12 cellular contexts compared by ENCODE assay signal in the genomic region with DNA sequence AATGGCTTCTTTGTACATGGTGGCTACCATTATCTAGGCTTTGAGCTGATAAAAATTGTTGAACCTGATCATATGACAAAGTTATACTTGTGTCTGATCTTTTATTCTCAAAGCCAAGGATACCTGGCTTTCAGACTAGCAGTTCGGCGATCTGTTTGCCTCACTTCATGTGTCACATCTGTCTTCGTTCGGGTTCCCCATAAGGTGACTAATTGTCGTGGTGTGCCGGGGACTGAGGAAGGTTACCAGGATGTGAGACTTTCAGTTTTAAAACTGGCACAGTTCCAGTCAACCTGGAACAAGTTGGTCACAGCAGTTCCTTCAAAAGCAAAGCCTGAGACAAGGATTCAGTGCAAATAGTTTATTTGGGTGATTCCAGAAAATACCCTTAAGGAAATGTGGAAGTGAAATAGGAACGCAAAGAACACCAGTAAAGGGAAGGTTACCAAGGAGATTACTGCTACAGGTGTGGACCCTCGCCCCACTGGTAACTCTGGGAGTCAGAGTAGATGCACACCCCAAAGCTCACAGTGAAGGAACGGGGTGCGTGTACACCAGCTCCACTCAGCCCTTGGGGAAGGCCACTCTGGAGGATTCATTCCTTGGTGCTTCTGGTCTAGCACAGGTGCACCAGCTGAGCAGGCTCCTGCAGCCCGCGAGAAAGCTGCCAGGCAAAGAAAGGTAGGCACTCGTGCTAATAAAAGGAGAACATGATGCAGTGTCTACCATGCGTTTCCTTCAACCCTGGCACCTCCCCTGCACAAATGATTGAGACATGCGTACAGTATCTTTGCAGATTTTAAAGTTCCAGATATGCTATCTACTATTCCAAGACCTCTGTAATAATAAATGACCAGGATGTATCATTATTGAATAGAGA.
DNase-seq lines count a peak whose midpoint lies in the region; ATAC-seq and TF ChIP-seq lines count a peak whose summit lies in the region.
"Had no signal": no experiment of that assay in that cellular context is flagged by ENCODE, and none has a peak within 500 bp of the region (broad histone marks: within the 10 kb centered on the region; RNA-seq: fewer than 3 reads in every experiment).

No MANE protein-coding gene starts in this region.

- no peak overlapping the region for H3K27ac Mint-ChIP-seq in CD8-positive, alpha-beta memory T cell
- H3K27ac Mint-ChIP-seq: HFFc6; T-helper 1 cell treated with Interleukin-12 subunit alpha and Interleukin-12 subunit beta and Interleukin-4 antibody, amounts not matched to agents 30 μg/mL and 1 μg/mL, for 36 hours had no signal

- CTCF ChIA-PET in CD8-positive, alpha-beta memory T cell (lab: Charles Lee) = no interaction called here

- no peak overlapping the region for H3K9ac ChIP-seq in endocrine pancreas (ENCODE audit: control insufficient read depth, insufficient read depth, low read length)

- no peaks in the 10 kb centered on the region for H3K36me3 ChIP-seq in endocrine pancreas (ENCODE audit: control insufficient read depth, insufficient read depth, low read length)
- no peaks in the 10 kb centered on the region for H3K36me3 ChIP-seq in CD8-positive, alpha-beta memory T cell (ENCODE audit: insufficient read depth, low read length)
- H3K36me3 ChIP-seq: thoracic aorta had no signal

- H3K4me1 Mint-ChIP-seq in CD8-positive, alpha-beta memory T cell = peaks cover 4 to 8% (median 7%) of the 10 kb centered on the region in 3 donors

- no peaks in the 10 kb centered on the region for H3K9me3 ChIP-seq in endocrine pancreas (ENCODE audit: control insufficient read depth, low read length)
- no peaks in the 10 kb centered on the region for H3K9me3 ChIP-seq in CD8-positive, alpha-beta memory T cell (ENCODE audit: low read length)
- H3K9me3 ChIP-seq: thoracic aorta had no signal

- POLR2A ChIA-PET in CD8-positive, alpha-beta memory T cell (lab: Charles Lee) = no interaction called here

- peak overlapping the region; percentile 39 for H3K4me3 ChIP-seq in endocrine pancreas (ENCODE audit: control insufficient read depth, insufficient read depth, low read length)
- no peak overlapping the region for H3K4me3 ChIP-seq in CD8-positive, alpha-beta memory T cell (ENCODE audit: low read length)
- H3K4me3 ChIP-seq: thoracic aorta had no signal

- TF ChIP-seq CTCF in omental fat pad (IDR thresholded peaks at IDR 0.05) = no peak

- DNase-seq in NCI-H2171 (lab: John Stamatoyannopoulos, UW) = peak; percentile 54
- peak; percentile 30 to 44 for DNase-seq in activated CD4-positive, alpha-beta T cell treated with anti-CD3 and anti-CD28 coated beads, Interleukin-2, amount 50 U/mL, for 4 hours
- DNase-seq in stimulated activated CD4-positive, alpha-beta T cell treated with anti-CD3 and anti-CD28 coated beads, Interleukin-4, amount 100 ng/mL, for 48 hours (ENCODE audit: low read depth in 2 of 2) = peak; percentile 51 to 68
- DNase-seq in omental fat pad (ENCODE audit: low spot score) = no peak
- no peak for DNase-seq in NCI-H1436 (lab: John Stamatoyannopoulos, UW)
- no peak for DNase-seq in CD8-positive, alpha-beta memory T cell
- DNase-seq: aorta, HFFc6, NCI-H226 had no signal

- H3K4me3 Mint-ChIP-seq in CD8-positive, alpha-beta memory T cell = no peak overlapping the region
- H3K4me3 Mint-ChIP-seq: HFFc6; T-helper 1 cell treated with Interleukin-12 subunit alpha and Interleukin-12 subunit beta and Interleukin-4 antibody, amounts not matched to agents 30 μg/mL and 1 μg/mL, for 36 hours had no signal

- H3K9me3 Mint-ChIP-seq in CD8-positive, alpha-beta memory T cell = no peaks in the 10 kb centered on the region
- H3K9me3 Mint-ChIP-seq: HFFc6; T-helper 1 cell treated with Interleukin-12 subunit alpha and Interleukin-12 subunit beta and Interleukin-4 antibody, amounts not matched to agents 30 μg/mL and 1 μg/mL, for 36 hours had no signal

- peaks cover 0 to 5% (median 0%) of the 10 kb centered on the region in 3 donors for H3K36me3 Mint-ChIP-seq in CD8-positive, alpha-beta memory T cell

- peaks cover 39 to 76% of the 10 kb centered on the region in 2 donors for H3K27me3 Mint-ChIP-seq in CD8-positive, alpha-beta memory T cell

- no peak for ATAC-seq in omental fat pad (ENCODE audit: low FRiP score)

- no peaks in the 10 kb centered on the region for H3K27me3 ChIP-seq in endocrine pancreas (ENCODE audit: control insufficient read depth, insufficient read depth, low read length)
- peaks cover 9% of the 10 kb centered on the region for H3K27me3 ChIP-seq in CD8-positive, alpha-beta memory T cell (ENCODE audit: insufficient read depth, low read length, poor library complexity, severe bottlenecking)

- H3K4me1 ChIP-seq in endocrine pancreas (ENCODE audit: control insufficient read depth, insufficient read depth, low read length) = no peaks in the 10 kb centered on the region
- H3K4me1 ChIP-seq in CD8-positive, alpha-beta memory T cell (ENCODE audit: insufficient read depth, low read length) = no peaks in the 10 kb centered on the region

- H3K27ac ChIP-seq in CD8-positive, alpha-beta memory T cell (ENCODE audit: low read depth, low read length) = no peak overlapping the region
- H3K27ac ChIP-seq: thoracic aorta had no signal

Comparison
In these comparisons a context has a peak if more than half of its experiments do, and no peak if none do; other contexts are left out.
1. DNase-seq: peak in NCI-H2171 (single experiment), activated CD4-positive, alpha-beta T cell treated with anti-CD3 and anti-CD28 coated beads, Interleukin-2, amount 50 U/mL, for 4 hours (2 of 2) and stimulated activated CD4-positive, alpha-beta T cell treated with anti-CD3 and anti-CD28 coated beads, Interleukin-4, amount 100 ng/mL, for 48 hours (2 of 2); none in omental fat pad (single experiment), NCI-H1436 (single experiment) and CD8-positive, alpha-beta memory T cell (0 of 5).